ENCODE assay signal across 1 cellular context in genomic region chr16:54165174-54165911, GRCh38.
TF ChIP-seq lines count a peak whose summit lies in the region.

No MANE protein-coding gene starts in this region.

TF ChIP-seq in HepG2, 621 proteins besides CTCF, POLR2A, EP300 and RAD21 (continued from another document and continues in another):
- TF ChIP-seq DMAP1 (CRISPR knock-in tag; IDR thresholded peaks at IDR 0.05) (peak; percentile 63; the same call in 1 of the 2 replicates), SOX5 (CRISPR knock-in tag; IDR thresholded peaks at IDR 0.05; ENCODE audit: borderline replicate concordance) (peak; percentile 95), SP140L (CRISPR knock-in tag; IDR thresholded peaks at IDR 0.05; ENCODE audit: borderline replicate concordance) (peak; percentile 79), ZFAT (CRISPR knock-in tag; conservative IDR thresholded peaks at IDR 0.05) (no peak), FOSL1 (CRISPR knock-in tag; IDR thresholded peaks at IDR 0.05; ENCODE audit: borderline replicate concordance) (no peak), GATAD2A (CRISPR knock-in tag; IDR thresholded peaks at IDR 0.05) (peak; percentile 98), ZC3H4 (CRISPR knock-in tag; IDR thresholded peaks at IDR 0.05; ENCODE audit: borderline replicate concordance) (peak; percentile 13), ZNF124 (CRISPR knock-in tag; IDR thresholded peaks at IDR 0.05) (peak; percentile 57; the same call in 1 of the 2 replicates), ZNF556 (CRISPR knock-in tag; IDR thresholded peaks at IDR 0.05; ENCODE audit: borderline replicate concordance) (peak; percentile 57; the same call in 1 of the 2 replicates), ZNF639 (CRISPR knock-in tag; conservative IDR thresholded peaks at IDR 0.05) (peak; percentile 82), ZHX1 (CRISPR knock-in tag; IDR thresholded peaks at IDR 0.05; ENCODE audit: low read depth) (peak; percentile 92), TFE3 (CRISPR knock-in tag; IDR thresholded peaks at IDR 0.05) (peak; percentile 72; the same call in 1 of the 2 replicates), NFYB (CRISPR knock-in tag; IDR thresholded peaks at IDR 0.05) (peak; percentile 18; the same call in 1 of the 2 replicates), E2F5 (CRISPR knock-in tag; conservative IDR thresholded peaks at IDR 0.05) (no peak), ZFP62 (CRISPR knock-in tag; IDR thresholded peaks at IDR 0.05) (no peak), ZNF530 (CRISPR knock-in tag; IDR thresholded peaks at IDR 0.05; ENCODE audit: low read depth) (no peak), PAXIP1 (CRISPR knock-in tag; conservative IDR thresholded peaks at IDR 0.05) (peak; percentile 96), ZNF430 (CRISPR knock-in tag; IDR thresholded peaks at IDR 0.05) (peak; percentile 59; the same call in 1 of the 2 replicates), PRPF4 (IDR thresholded peaks at IDR 0.05; ENCODE audit: low read depth, low read length, poor library complexity, severe bottlenecking) (no peak), MED8 (CRISPR knock-in tag; IDR thresholded peaks at IDR 0.05; ENCODE audit: insufficient replicate concordance) (peak; percentile 60), HOMEZ (CRISPR knock-in tag; IDR thresholded peaks at IDR 0.05; ENCODE audit: low read depth) (peak; percentile 93; the same call in 1 of the 2 replicates), ZSCAN29 (CRISPR knock-in tag; conservative IDR thresholded peaks at IDR 0.05) (peak; percentile 92), SATB2 (CRISPR knock-in tag; IDR thresholded peaks at IDR 0.05) (no peak), IRF2 (CRISPR knock-in tag; IDR thresholded peaks at IDR 0.05) (peak; percentile 93), ZNF331 (CRISPR knock-in tag; IDR thresholded peaks at IDR 0.05) (peak; percentile 95), STAT6 (CRISPR knock-in tag; IDR thresholded peaks at IDR 0.05; ENCODE audit: borderline replicate concordance) (peak; percentile 97), ZBTB21 (CRISPR knock-in tag; IDR thresholded peaks at IDR 0.05) (0 out of 2 replicates have a peak, but pooled peaks have one; percentile 48), REPIN1 (CRISPR knock-in tag; IDR thresholded peaks at IDR 0.05; ENCODE audit: borderline replicate concordance, low read depth) (no peak), GTF2F1 (IDR thresholded peaks at IDR 0.05; ENCODE audit: low read length) (no peak), ZNF724P (CRISPR knock-in tag; IDR thresholded peaks at IDR 0.05; ENCODE audit: borderline replicate concordance) (no peak; the same call in 1 of the 2 replicates), MLXIP (CRISPR knock-in tag; IDR thresholded peaks at IDR 0.05; ENCODE audit: borderline replicate concordance) (no peak), BRCA1 (CRISPR knock-in tag; IDR thresholded peaks at IDR 0.05) (no peak), TEF (CRISPR knock-in tag; IDR thresholded peaks at IDR 0.05) (no peak), XBP1 (CRISPR knock-in tag; IDR thresholded peaks at IDR 0.05) (no peak), ZNF10 (CRISPR knock-in tag; IDR thresholded peaks at IDR 0.05; ENCODE audit: borderline replicate concordance, low read depth) (no peak), CENPX (CRISPR knock-in tag; IDR thresholded peaks at IDR 0.05) (no peak), ZNF335 (CRISPR knock-in tag; IDR thresholded peaks at IDR 0.05) (peak; percentile 78; the same call in 1 of the 2 replicates), DMTF1 (CRISPR knock-in tag; IDR thresholded peaks at IDR 0.05) (no peak), ZMYM4 (CRISPR knock-in tag; IDR thresholded peaks at IDR 0.05) (peak; percentile 97)
